ENCODE assay signal across 8 cellular contexts in genomic region chr12:52327086-52327829, GRCh38. TPM values are rescaled to one million over a fixed set of nuclear protein-coding genes. Genes with fewer than 3 reads are reported as not detected.
DNase-seq lines count a peak whose midpoint lies in the region; ATAC-seq and TF ChIP-seq lines count a peak whose summit lies in the region.

No MANE protein-coding gene starts in this region.

- peaks cover 0 to under 1% (median 0%) of the 10 kb centered on the region in 7 donors for H3K9me3 Mint-ChIP-seq in CD14-positive monocyte

- H3K27ac ChIP-seq in dorsolateral prefrontal cortex (no peak overlapping the region), lung (ENCODE audit: low read depth in 1 of 2, low read length in 1 of 2) (no peak overlapping the region)

- H3K9me3 ChIP-seq in lung (ENCODE audit: control insufficient read depth in 2 of 2, insufficient read depth in 1 of 2, low read length in 1 of 2): no peaks in the 10 kb centered on the region

- no peaks in the 10 kb centered on the region for H3K36me3 ChIP-seq in lung (ENCODE audit: control insufficient read depth in 2 of 2, insufficient read depth in 2 of 2, low read length in 2 of 2)

- no peaks in the 10 kb centered on the region for H3K36me3 Mint-ChIP-seq in CD14-positive monocyte

- no peak overlapping the region for H3K4me3 Mint-ChIP-seq in CD14-positive monocyte

- no peak overlapping the region for H3K27ac Mint-ChIP-seq in CD14-positive monocyte

- 36 to 41% methylated on average over 10 of the region's 10 CpGs for WGBS in lung, 2 donors

- intact Hi-C loops in CD14-positive monocyte (cut with micrococcal nuclease): loop anchor here (1.0 to 5.0 kb wide), 3 partner anchors 105 to 171 kb away; no protein-coding TSS in a partner anchor
- intact Hi-C loops in dorsolateral prefrontal cortex (cut with DNase I): loop anchor here (5.0 kb wide), 2 partner anchors 70 to 170 kb away; no protein-coding TSS in a partner anchor

- DNase-seq in CD14-positive monocyte (ENCODE audit: low spot score) (peak; percentile 85), NCI-H526 treated with DMSO at 0.1 percent for 48 hours (lab: John Stamatoyannopoulos, UW) (peak; percentile 66), dorsolateral prefrontal cortex (peak; percentile 53 to 86 (median 78)), lung (ENCODE audit: low spot score) (peak; percentile 84)
- DNase-seq in activated CD4-positive, alpha-beta T cell treated with anti-CD3 and anti-CD28 coated beads, Interleukin-2, amount 50 U/mL, for 24 hours (ENCODE audit: low read depth in 1 of 2, low spot score in 1 of 2): peak; percentile 39 to 76
- peak; percentile 29 for DNase-seq in stimulated activated CD8-positive, alpha-beta memory T cell treated with anti-CD3 and anti-CD28 coated beads, Interleukin-15, amount 100 ng/mL, for 24 hours (ENCODE audit: low read depth)

- H3K27me3 ChIP-seq in dorsolateral prefrontal cortex: peaks cover 0 to 8% (median 0%) of the 10 kb centered on the region in 45 donors
- no peaks in the 10 kb centered on the region for H3K27me3 ChIP-seq in lung (ENCODE audit: control insufficient read depth, insufficient read depth)

- peak; percentile 98 for ATAC-seq in GM19395 (IDR thresholded peaks at IDR 0.05; ENCODE audit: unreplicated experiment)
- ATAC-seq in HG03521 (IDR thresholded peaks at IDR 0.05; ENCODE audit: unreplicated experiment): peak; percentile 78
- peak; percentile 89 for ATAC-seq in lung (ENCODE audit: insufficient read depth, low FRiP score)

- peaks cover 16 to 36% (median 22%) of the 10 kb centered on the region in 3 donors for H3K27me3 Mint-ChIP-seq in CD14-positive monocyte (ENCODE audit: low read depth in 3 of 3)

- no peak overlapping the region for H3K4me3 ChIP-seq in dorsolateral prefrontal cortex
- H3K4me3 ChIP-seq in lung: no peak overlapping the region

- TF ChIP-seq CTCF in CD14-positive monocyte (IDR thresholded peaks at IDR 0.05): peak; percentile 88
- peak; percentile 36 to 97 (median 90) for TF ChIP-seq CTCF in dorsolateral prefrontal cortex (IDR thresholded peaks at IDR 0.05 in 54 of 56, conservative IDR thresholded peaks at IDR 0.05 in 2 of 56; ENCODE audit: low read depth in 1 of 56, partially characterized antibody in 56 of 56)
- peak; percentile 97 for TF ChIP-seq CTCF in lung (IDR thresholded peaks at IDR 0.05; ENCODE audit: control extremely low read depth, extremely low read depth)

- no peaks in the 10 kb centered on the region for H3K4me1 ChIP-seq in lung (ENCODE audit: control insufficient read depth in 2 of 2, insufficient read depth in 2 of 2, low read length in 2 of 2)

- peaks cover 4% of the 10 kb centered on the region for H3K4me1 Mint-ChIP-seq in CD14-positive monocyte

RNA-seq across cellular contexts. Expression of gene KRT83, which starts 6.1 kb away (rescaled TPM):
- not detected for polyA plus RNA-seq in CD14-positive monocyte
- 1 to 10 TPM in 12 of 120 experiments, under 1 TPM in 72, not detected in 36; 0.22 to 2.9 (median 0.56) TPM for total RNA-seq in dorsolateral prefrontal cortex
- not detected for total RNA-seq in lung
- polyA plus RNA-seq in lung: not detected

RNA-seq across cellular contexts. Expression of gene KRT81, which starts 35.9 kb away (rescaled TPM):
- polyA plus RNA-seq in CD14-positive monocyte: not detected
- total RNA-seq in dorsolateral prefrontal cortex: 1 to 10 TPM in 14 of 120 experiments, under 1 TPM in 80, not detected in 26; 0.20 to 2.7 (median 0.59) TPM
- total RNA-seq in lung: under 1 TPM; 0.20 to 0.61 TPM
- polyA plus RNA-seq in lung: under 1 TPM; 0.02 to 0.26 TPM

RNA-seq across cellular contexts. Expression of gene KRT85, which starts 40.0 kb away (rescaled TPM):
- polyA plus RNA-seq in CD14-positive monocyte (not detected), lung (not detected)
- total RNA-seq in dorsolateral prefrontal cortex (not detected), lung (not detected)

RNA-seq across cellular contexts. Expression of gene KRT86, which starts 52.8 kb away (rescaled TPM):
- not detected for polyA plus RNA-seq in CD14-positive monocyte
- 1 to 10 TPM in 3 of 120 experiments, under 1 TPM in 82, not detected in 35; 0.21 to 1.3 (median 0.44) TPM for total RNA-seq in dorsolateral prefrontal cortex
- total RNA-seq in lung: 1 to 10 TPM in 1 of 2 donors, not detected in 1; 1.1 TPM
- under 1 TPM; 0.11 to 0.31 TPM for polyA plus RNA-seq in lung

RNA-seq across cellular contexts. Expression of gene KRT84, which starts 58.2 kb away (rescaled TPM):
- not detected for polyA plus RNA-seq in CD14-positive monocyte
- under 1 TPM in 10 of 120 experiments, not detected in 110; 0.20 to 0.36 (median 0.24) TPM for total RNA-seq in dorsolateral prefrontal cortex
- total RNA-seq in lung: not detected
- not detected for polyA plus RNA-seq in lung

Comparison
In these comparisons a context has a peak if more than half of its experiments do, and no peak if none do; other contexts are left out.
1. DNase-seq: peak in every context shown above with its lines; median percentile 85 in CD14-positive monocyte; 84 in lung; 78 in dorsolateral prefrontal cortex; 66 in NCI-H526 treated with DMSO at 0.1 percent for 48 hours; 58 in activated CD4-positive, alpha-beta T cell treated with anti-CD3 and anti-CD28 coated beads, Interleukin-2, amount 50 U/mL, for 24 hours; 29 in stimulated activated CD8-positive, alpha-beta memory T cell treated with anti-CD3 and anti-CD28 coated beads, Interleukin-15, amount 100 ng/mL, for 24 hours.